20 cellular contexts compared by ENCODE assay signal in genomic region chr12:49733219-49734017, GRCh38.
"Had no signal": no experiment of that assay in that cellular context is flagged by ENCODE, and none has a peak within 500 bp of the region (broad histone marks: within the 10 kb centered on the region; RNA-seq: fewer than 3 reads in every experiment).

No MANE protein-coding gene starts in this region.

- H3K4me3 ChIP-seq: ascending aorta, esophagus squamous epithelium, heart left ventricle, left ventricle myocardium inferior, skin epidermis, stomach, thoracic aorta had no signal

- H3K27me3 ChIP-seq: ascending aorta, esophagus squamous epithelium, heart left ventricle, stomach had no signal

- FAIRE-seq: colon, kidney, urothelium cell line had no signal

- H3K9ac ChIP-seq: parathyroid adenoma had no signal

- H2AFZ ChIP-seq: parathyroid adenoma had no signal

- H3K9me3 ChIP-seq: ascending aorta, esophagus squamous epithelium, heart left ventricle, left ventricle myocardium inferior, stomach, thoracic aorta had no signal

- DNase-seq: activated CD4-positive, alpha-beta T cell treated with anti-CD3 and anti-CD28 coated beads, Interleukin-2, amount 50 U/mL, for 48 hours; activated CD4-positive, CD25-positive, alpha-beta regulatory T cell treated with anti-CD3 and anti-CD28 coated beads, Interleukin-2, amount 50 U/mL, for 72 hours; activated CD8-positive, alpha-beta memory T cell treated with anti-CD3 and anti-CD28 coated beads, Interleukin-2, amount 10 ng/mL, durations not matched to agents 7 days and 5 days; activated gamma-delta T cell; activated T-cell treated with anti-CD3 and anti-CD28 coated beads, Interleukin-2, amount 50 U/mL, for 48 hours; esophagus squamous epithelium; foreskin fibroblast; heart left ventricle; kidney; left ventricle myocardium inferior; mesenchymal stem cell; retina; stimulated activated CD4-positive, alpha-beta T cell treated with anti-CD3 and anti-CD28 coated beads, Interleukin-4, amount 100 ng/mL, for 4 hours; stomach had no signal

- H3K27ac ChIP-seq: ascending aorta, esophagus squamous epithelium, heart left ventricle, left ventricle myocardium inferior, parathyroid adenoma, skin epidermis, stomach, thoracic aorta had no signal

- ATAC-seq: activated CD8-positive, alpha-beta memory T cell treated with anti-CD3 and anti-CD28 coated beads, Interleukin-2, amount 10 ng/mL, durations not matched to agents 7 days and 5 days; heart left ventricle had no signal

- H3K36me3 ChIP-seq: ascending aorta, esophagus squamous epithelium, heart left ventricle, left ventricle myocardium inferior, stomach, thoracic aorta had no signal

- H3K79me2 ChIP-seq: parathyroid adenoma had no signal

- H3K4me1 ChIP-seq: ascending aorta, esophagus squamous epithelium, heart left ventricle, left ventricle myocardium inferior, parathyroid adenoma, stomach had no signal
